ENCODE assay signal across 21 cellular contexts in the genomic region with DNA sequence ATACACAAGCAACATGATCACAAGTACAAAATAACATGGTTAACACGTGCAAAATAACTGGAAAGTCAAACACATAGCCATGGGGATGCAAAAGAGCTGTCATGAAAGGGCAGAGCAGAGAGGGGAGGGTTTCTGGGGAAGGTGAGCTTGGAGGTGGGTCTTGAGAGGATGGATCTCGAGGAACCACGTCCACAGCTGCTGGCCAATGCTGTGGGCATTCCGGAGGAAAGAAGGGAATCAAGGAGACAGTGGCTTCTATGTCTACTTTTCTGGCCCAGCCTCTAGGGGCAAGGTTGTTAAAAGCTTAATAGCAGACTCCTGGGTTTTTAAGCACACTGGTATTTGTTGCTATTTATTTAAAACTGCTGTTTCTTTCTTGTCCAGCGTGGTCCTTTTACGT. TPM values are rescaled to one million over a fixed set of nuclear protein-coding genes. Genes with fewer than 3 reads are reported as not detected.
"Had no signal": no experiment of that assay in that cellular context is flagged by ENCODE, and none has a peak within 500 bp of the region (broad histone marks: within the 10 kb centered on the region; RNA-seq: fewer than 3 reads in every experiment).

No MANE protein-coding gene starts in this region.

- ATAC-seq: stimulated activated naive CD8-positive, alpha-beta T cell treated with anti-CD3 and anti-CD28 coated beads, Interleukin-15, amount 100 ng/mL, for 72 hours; upper lobe of right lung had no signal

- H3K27me3 ChIP-seq: colonic mucosa, esophagus muscularis mucosa, upper lobe of right lung had no signal

- H3K4me3 Mint-ChIP-seq: activated B cell treated with CpG ODN at 0.5 μM for 24 hours; activated naive CD4-positive, alpha-beta T cell treated with anti-CD3 and anti-CD28 coated beads, Interleukin-2, amount 10 ng/mL, durations not matched to agents 7 days and 5 days; immature natural killer cell; mesothelial cell of epicardium; stimulated activated naive CD8-positive, alpha-beta T cell treated with anti-CD3 and anti-CD28 coated beads, Interleukin-15, amount 100 ng/mL, for 72 hours had no signal

- H3K9me3 Mint-ChIP-seq: activated B cell treated with CpG ODN at 0.5 μM for 24 hours; activated naive CD4-positive, alpha-beta T cell treated with anti-CD3 and anti-CD28 coated beads, Interleukin-2, amount 10 ng/mL, durations not matched to agents 7 days and 5 days; immature natural killer cell; mesothelial cell of epicardium; stimulated activated naive CD8-positive, alpha-beta T cell treated with anti-CD3 and anti-CD28 coated beads, Interleukin-15, amount 100 ng/mL, for 72 hours had no signal

- DNase-seq: activated B cell treated with CpG ODN at 0.5 μM for 24 hours; activated CD4-positive, alpha-beta T cell treated with anti-CD3 and anti-CD28 coated beads for 48 hours; activated naive CD4-positive, alpha-beta T cell treated with anti-CD3 and anti-CD28 coated beads, Interleukin-2, amount 10 ng/mL, durations not matched to agents 7 days and 5 days; activated T-cell treated with anti-CD3 and anti-CD28 coated beads, Interleukin-2, amount 50 U/mL, for 1 hour; caudate nucleus; colonic mucosa; immature natural killer cell; retina; stimulated activated CD4-positive, alpha-beta T cell treated with anti-CD3 and anti-CD28 coated beads, Interleukin-4, amount 100 ng/mL, for 4 hours; stimulated activated naive CD8-positive, alpha-beta T cell treated with anti-CD3 and anti-CD28 coated beads, Interleukin-15, amount 100 ng/mL, for 72 hours; upper lobe of right lung had no signal

- H3K27ac ChIP-seq: colonic mucosa, esophagus muscularis mucosa, parathyroid adenoma, SJSA1, upper lobe of right lung had no signal

- H3K4me1 Mint-ChIP-seq: activated B cell treated with CpG ODN at 0.5 μM for 24 hours, immature natural killer cell had no signal

- H3K9me3 ChIP-seq: colonic mucosa, esophagus muscularis mucosa, SJSA1, upper lobe of right lung had no signal

- H3K36me3 Mint-ChIP-seq: activated naive CD4-positive, alpha-beta T cell treated with anti-CD3 and anti-CD28 coated beads, Interleukin-2, amount 10 ng/mL, durations not matched to agents 7 days and 5 days; immature natural killer cell; mesothelial cell of epicardium had no signal

- H3K4me3 ChIP-seq: colonic mucosa, esophagus muscularis mucosa, lung, SJSA1, smooth muscle cell, upper lobe of right lung had no signal

- H3K4me1 ChIP-seq: colonic mucosa, parathyroid adenoma, SJSA1, upper lobe of right lung had no signal

- H3K27ac Mint-ChIP-seq: activated B cell treated with CpG ODN at 0.5 μM for 24 hours; activated naive CD4-positive, alpha-beta T cell treated with anti-CD3 and anti-CD28 coated beads, Interleukin-2, amount 10 ng/mL, durations not matched to agents 7 days and 5 days; immature natural killer cell; mesothelial cell of epicardium; stimulated activated naive CD8-positive, alpha-beta T cell treated with anti-CD3 and anti-CD28 coated beads, Interleukin-15, amount 100 ng/mL, for 72 hours had no signal

- H3K36me3 ChIP-seq: colonic mucosa, esophagus muscularis mucosa, SJSA1, upper lobe of right lung had no signal

RNA-seq across cellular contexts. Expression of gene MYH7, which starts 8.4 kb away (rescaled TPM):
- total RNA-seq: activated B cell treated with CpG ODN at 0.5 μM for 24 hours; astrocyte; glomerular endothelial cell; mesothelial cell of epicardium; SJSA1; smooth muscle cell; T-helper 2 cell treated with Interferon-gamma antibody and Interleukin-4, amounts not matched to agents 100 ng/mL and 5 ng/mL, for 36 hours had no signal
- polyA plus RNA-seq: immature natural killer cell, smooth muscle cell had no signal

RNA-seq across cellular contexts. Expression of gene MYH6, which starts 35.8 kb away (rescaled TPM):
- total RNA-seq: activated B cell treated with CpG ODN at 0.5 μM for 24 hours; astrocyte; glomerular endothelial cell; mesothelial cell of epicardium; SJSA1; smooth muscle cell; T-helper 2 cell treated with Interferon-gamma antibody and Interleukin-4, amounts not matched to agents 100 ng/mL and 5 ng/mL, for 36 hours; temporal lobe had no signal
- polyA plus RNA-seq: immature natural killer cell had no signal
